ENCODE assay signal across 1 cellular context in genomic region chr16:57060323-57061083, GRCh38.
TF ChIP-seq lines count a peak whose summit lies in the region.

No MANE protein-coding gene starts in this region.

TF ChIP-seq in HCT116, 20 proteins besides CTCF, POLR2A, EP300 and RAD21 (continued from another document):
- TF ChIP-seq ZBTB33 (IDR thresholded peaks at IDR 0.05; ENCODE audit: extremely low read depth, insufficient replicate concordance, low read length): no peak
TF ChIP-seq in HCT116: peak in this region for 0.
